ENCODE assay signal across 14 cellular contexts in the genomic region with DNA sequence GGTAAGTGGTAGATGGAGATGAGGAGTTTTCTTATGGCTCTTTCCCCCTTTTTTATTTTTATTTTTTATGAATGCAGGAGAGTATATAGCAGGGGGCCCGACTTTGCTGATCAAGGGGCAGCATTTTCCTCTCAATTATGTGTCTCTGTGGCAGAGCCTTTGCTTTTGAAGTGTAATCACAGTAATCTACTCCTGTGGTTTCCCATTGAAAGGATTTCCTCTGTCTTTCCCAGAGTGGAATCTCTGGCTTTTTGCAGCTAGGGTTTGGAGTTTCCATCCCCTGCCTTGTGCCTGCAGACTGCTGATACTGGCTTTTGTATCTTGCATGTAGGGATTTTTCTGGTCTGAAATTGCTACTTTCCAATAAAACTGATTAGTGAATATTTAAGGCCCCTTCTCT. TPM values are rescaled to one million over a fixed set of nuclear protein-coding genes. Genes with fewer than 3 reads are reported as not detected.
DNase-seq lines count a peak whose midpoint lies in the region; ATAC-seq lines count a peak whose summit lies in the region.
"Had no signal": no experiment of that assay in that cellular context is flagged by ENCODE, and none has a peak within 500 bp of the region (broad histone marks: within the 10 kb centered on the region; RNA-seq: fewer than 3 reads in every experiment).

No MANE protein-coding gene starts in this region.

- no peaks in the 10 kb centered on the region for H3K9me3 Mint-ChIP-seq in stimulated activated naive CD8-positive, alpha-beta T cell treated with anti-CD3 and anti-CD28 coated beads, Interleukin-15, Interleukin-2, amounts not matched to agents 100 ng/mL and 50 ng/mL, for 24 hours
- H3K9me3 Mint-ChIP-seq in activated T-helper 17 cell treated with anti-CD3 and anti-CD28 coated beads, Interleukin-2, amount 50 U/mL, for 72 hours = no peaks in the 10 kb centered on the region
- H3K9me3 Mint-ChIP-seq in immature natural killer cell = no peaks in the 10 kb centered on the region

- H3K27ac Mint-ChIP-seq in stimulated activated naive CD8-positive, alpha-beta T cell treated with anti-CD3 and anti-CD28 coated beads, Interleukin-15, Interleukin-2, amounts not matched to agents 100 ng/mL and 50 ng/mL, for 24 hours = peak overlapping the region; percentile 82
- H3K27ac Mint-ChIP-seq in activated T-helper 17 cell treated with anti-CD3 and anti-CD28 coated beads, Interleukin-2, amount 50 U/mL, for 72 hours = no peak overlapping the region
- peak overlapping the region; percentile 48 to 88 (median 82) for H3K27ac Mint-ChIP-seq in immature natural killer cell

- ATAC-seq in stimulated activated naive CD8-positive, alpha-beta T cell treated with anti-CD3 and anti-CD28 coated beads, Interleukin-15, Interleukin-2, amounts not matched to agents 100 U/mL and 50 U/mL, for 24 hours = no peak
- no peak for ATAC-seq in activated T-helper 17 cell treated with anti-CD3 and anti-CD28 coated beads, Interleukin-2, amount 50 U/mL, for 72 hours (replicated peaks)
- ATAC-seq in GM18517 (IDR thresholded peaks at IDR 0.05; ENCODE audit: unreplicated experiment) (no peak), HG03097 (IDR thresholded peaks at IDR 0.05; ENCODE audit: low FRiP score, unreplicated experiment) (no peak)
- ATAC-seq: left lobe of liver had no signal

- no peak overlapping the region for H3K4me3 Mint-ChIP-seq in stimulated activated naive CD8-positive, alpha-beta T cell treated with anti-CD3 and anti-CD28 coated beads, Interleukin-15, Interleukin-2, amounts not matched to agents 100 ng/mL and 50 ng/mL, for 24 hours
- peak overlapping the region; percentile 61 for H3K4me3 Mint-ChIP-seq in activated T-helper 17 cell treated with anti-CD3 and anti-CD28 coated beads, Interleukin-2, amount 50 U/mL, for 72 hours
- H3K4me3 Mint-ChIP-seq in immature natural killer cell = peak overlapping the region in 4 of 5 donors; percentile 49 to 86 (median 82)

- H3K36me3 Mint-ChIP-seq in stimulated activated naive CD8-positive, alpha-beta T cell treated with anti-CD3 and anti-CD28 coated beads, Interleukin-15, Interleukin-2, amounts not matched to agents 100 ng/mL and 50 ng/mL, for 24 hours (ENCODE audit: low read depth) = peaks cover 32% of the 10 kb centered on the region
- peaks cover 35% of the 10 kb centered on the region for H3K36me3 Mint-ChIP-seq in activated T-helper 17 cell treated with anti-CD3 and anti-CD28 coated beads, Interleukin-2, amount 50 U/mL, for 72 hours (ENCODE audit: low read depth)
- peaks cover 0 to 9% (median 2%) of the 10 kb centered on the region in 3 donors for H3K36me3 Mint-ChIP-seq in immature natural killer cell

- peaks cover 96% of the 10 kb centered on the region for H3K4me1 Mint-ChIP-seq in stimulated activated naive CD8-positive, alpha-beta T cell treated with anti-CD3 and anti-CD28 coated beads, Interleukin-15, Interleukin-2, amounts not matched to agents 100 ng/mL and 50 ng/mL, for 24 hours (ENCODE audit: low read depth)
- peaks cover 70% of the 10 kb centered on the region for H3K4me1 Mint-ChIP-seq in activated T-helper 17 cell treated with anti-CD3 and anti-CD28 coated beads, Interleukin-2, amount 50 U/mL, for 72 hours
- H3K4me1 Mint-ChIP-seq in immature natural killer cell = peaks cover 90 to 95% of the 10 kb centered on the region in 2 donors

- no peaks in the 10 kb centered on the region for H3K27me3 Mint-ChIP-seq in stimulated activated naive CD8-positive, alpha-beta T cell treated with anti-CD3 and anti-CD28 coated beads, Interleukin-15, Interleukin-2, amounts not matched to agents 100 ng/mL and 50 ng/mL, for 24 hours
- H3K27me3 Mint-ChIP-seq in activated T-helper 17 cell treated with anti-CD3 and anti-CD28 coated beads, Interleukin-2, amount 50 U/mL, for 72 hours = no peaks in the 10 kb centered on the region
- H3K27me3 Mint-ChIP-seq in immature natural killer cell (ENCODE audit: low read depth in 3 of 3) = peaks cover 0 to 3% (median 3%) of the 10 kb centered on the region in 3 donors

- DNase-seq in stimulated activated naive CD8-positive, alpha-beta T cell treated with anti-CD3 and anti-CD28 coated beads, Interleukin-15, Interleukin-2, amounts not matched to agents 100 U/mL and 50 U/mL, for 24 hours = no peak
- DNase-seq in immature natural killer cell (no peak), HuH-7.5 (ENCODE audit: low spot score) (no peak), ecto neural progenitor cell (ENCODE audit: low spot score) (no peak)
- DNase-seq: activated CD4-positive, CD25-positive, alpha-beta regulatory T cell treated with anti-CD3 and anti-CD28 coated beads, Interleukin-2, amount 50 U/mL, for 72 hours; activated naive CD4-positive, alpha-beta T cell treated with Interleukin-2 at 50 U/mL for 16 hours; foreskin melanocyte; NCI-H1092 treated with DMSO at 0.1 percent for 48 hours; NCI-H510A had no signal

RNA-seq across cellular contexts. Expression of gene ARID1A, which starts 29.1 kb away (rescaled TPM):
- total RNA-seq in activated T-helper 17 cell treated with anti-CD3 and anti-CD28 coated beads, Interleukin-2, amount 50 U/mL, for 72 hours = 10 to 100 TPM; 72.5 to 83.4 TPM
- polyA plus RNA-seq in immature natural killer cell = 10 to 100 TPM in 2 of 3 donors, 1 to 10 TPM in 1; 7.1 to 34.6 (median 16.0) TPM
